14 cellular contexts compared by ENCODE assay signal in genomic region chr4:137558951-137559350, GRCh38. TPM values are rescaled to one million over a fixed set of nuclear protein-coding genes. Genes with fewer than 3 reads are reported as not detected.
DNase-seq lines count a peak whose midpoint lies in the region; ATAC-seq and TF ChIP-seq lines count a peak whose summit lies in the region.
"Had no signal": no experiment of that assay in that cellular context is flagged by ENCODE, and none has a peak within 500 bp of the region (broad histone marks: within the 10 kb centered on the region; RNA-seq: fewer than 3 reads in every experiment).

No MANE protein-coding gene starts in this region.

- TF ChIP-seq CTCF in foreskin fibroblast (IDR thresholded peaks at IDR 0.05; ENCODE audit: low read depth, low read length) = no peak
- TF ChIP-seq CTCF in spleen (IDR thresholded peaks at IDR 0.05 in 8 of 11, conservative IDR thresholded peaks at IDR 0.05 in 3 of 11) = no peak
- no peak for TF ChIP-seq CTCF in GM10248 (IDR thresholded peaks at IDR 0.05; ENCODE audit: control extremely low read depth, extremely low read depth, low read depth, missing control alignments)

- no peak for TF ChIP-seq POLR2A in spleen (IDR thresholded peaks at IDR 0.05)

- intact Hi-C loops in left ventricle myocardium superior (cut with micrococcal nuclease) = no loop called here
- intact Hi-C loops in Right ventricle myocardium inferior (cut with DNase I) = no loop called here
- intact Hi-C loops in spleen (cut with DNase I; ENCODE audit: low total_unique reads) = no loop called here

- ATAC-seq in left ventricle myocardium superior (peak; percentile 22), Right ventricle myocardium inferior (no peak)
- ATAC-seq: activated naive CD4-positive, alpha-beta T cell treated with anti-CD3 and anti-CD28 coated beads, Interleukin-2, amount 50 U/mL, for 72 hours had no signal

- CTCF ChIA-PET in GM10248 (lab: Yijun Ruan, JAX) = no interaction called here

- no peak overlapping the region for H3K27ac ChIP-seq in spleen

- no peaks in the 10 kb centered on the region for H3K27me3 ChIP-seq in adipocyte (replicated peaks; ENCODE audit: control insufficient read depth, insufficient read depth, low read length)
- H3K27me3 ChIP-seq in spleen (replicated peaks in 1 of 7) = no peaks in the 10 kb centered on the region

- H3K36me3 ChIP-seq in adipocyte (ENCODE audit: control insufficient read depth, insufficient read depth, low read length, severe bottlenecking) = no peaks in the 10 kb centered on the region
- H3K36me3 ChIP-seq in spleen = no peaks in the 10 kb centered on the region

- WGBS in spleen, 5 donors = 65 to 79% (median 73%) methylated on average over 2 of the region's 2 CpGs

- POLR2A ChIA-PET in GM10248 (lab: Yijun Ruan, JAX) = no interaction called here

- H3K4me3 ChIP-seq in adipocyte (ENCODE audit: low read length) = peak overlapping the region; percentile 1
- H3K4me3 ChIP-seq in foreskin fibroblast (ENCODE audit: low read depth in 1 of 2, low read length in 2 of 2) = no peak overlapping the region
- H3K4me3 ChIP-seq in spleen = no peak overlapping the region

- H3K9me3 ChIP-seq in adipocyte (ENCODE audit: control insufficient read depth, low read length) (no peaks in the 10 kb centered on the region), spleen (no peaks in the 10 kb centered on the region)

- DNase-seq in left ventricle myocardium superior (no peak), Right ventricle myocardium inferior (ENCODE audit: missing footprints) (no peak), adipocyte (ENCODE audit: low read depth) (peak; percentile 48), foreskin fibroblast (peak; percentile 74 to 85), NCI-H1092 (lab: John Stamatoyannopoulos, UW) (no peak), spleen (no peak), GM10248 (ENCODE audit: extremely low spot score) (no peak), NCI-H2171 (lab: John Stamatoyannopoulos, UW) (no peak)
- DNase-seq: mammary epithelial cell; NCI-H1436 treated with DMSO at 0.1 percent for 48 hours; NCI-H446 treated with DMSO at 0.1 percent for 48 hours; nucleus accumbens; stimulated activated CD4-positive, alpha-beta T cell treated with anti-CD3 and anti-CD28 coated beads, Interleukin-12 subunit alpha, Interleukin-12 subunit beta, amount 100 ng/mL, for 4 hours had no signal

- H3K9ac ChIP-seq in adipocyte (ENCODE audit: low read length) = peak overlapping the region; percentile 10

- H3K4me1 ChIP-seq in adipocyte (ENCODE audit: control insufficient read depth, insufficient read depth, low read length) = peaks cover 3% of the 10 kb centered on the region
- no peaks in the 10 kb centered on the region for H3K4me1 ChIP-seq in spleen

RNA-seq across cellular contexts. Expression of gene PCDH18, which starts 26.7 kb away (rescaled TPM):
- total RNA-seq in left ventricle myocardium superior (3.9 TPM), Right ventricle myocardium inferior (6.2 TPM), spleen (10 to 100 TPM in 1 of 7 donors, 1 to 10 TPM in 6; 3.6 to 15.6 (median 6.6) TPM)
- polyA plus RNA-seq in spleen = under 1 TPM; 0.82 to 0.90 (median 0.87) TPM

Comparison
In these comparisons a context has a peak if more than half of its experiments do, and no peak if none do; other contexts are left out.
1. DNase-seq: peak in adipocyte (single experiment) and foreskin fibroblast (2 of 2); none in left ventricle myocardium superior (single experiment), Right ventricle myocardium inferior (single experiment), NCI-H1092 (single experiment), spleen (single experiment), GM10248 (single experiment) and NCI-H2171 (single experiment).